ENCODE assay signal across 20 cellular contexts in genomic region chr14:59280961-59281360, GRCh38.
"Had no signal": no experiment of that assay in that cellular context is flagged by ENCODE, and none has a peak within 500 bp of the region (broad histone marks: within the 10 kb centered on the region; RNA-seq: fewer than 3 reads in every experiment).

No MANE protein-coding gene starts in this region.

- H3K36me3 ChIP-seq: stomach, thoracic aorta, transverse colon, uterus had no signal

- H3K27me3 ChIP-seq: hepatocyte, spleen, stomach, transverse colon, uterus had no signal

- H2AFZ ChIP-seq: hepatocyte had no signal

- H3K4me3 ChIP-seq: hepatocyte, psoas muscle, spleen, stomach, thoracic aorta, transverse colon, uterus had no signal

- DNase-seq: effector memory CD8-positive, alpha-beta T cell; erythroblast; foreskin melanocyte; head of caudate nucleus; naive thymus-derived CD4-positive, alpha-beta T cell; nephron progenitor cell; psoas muscle; retina; spleen; stimulated activated CD4-positive, alpha-beta T cell treated with anti-CD3 and anti-CD28 coated beads, Interleukin-15, amount 100 ng/mL, for 24 hours; stimulated activated CD4-positive, alpha-beta T cell treated with anti-CD3 and anti-CD28 coated beads, Interleukin-1b, Interleukin-23, amount 100 ng/mL, for 48 hours; stimulated activated CD4-positive, alpha-beta T cell treated with anti-CD3 and anti-CD28 coated beads, Interleukin-4, amount 100 ng/mL, for 24 hours; stomach; substantia nigra; transverse colon; uterus had no signal

- ATAC-seq: effector memory CD8-positive, alpha-beta T cell; naive thymus-derived CD4-positive, alpha-beta T cell; sciatic nerve; stimulated activated memory B cell treated with anti-CD40 and anti-IgM and Interleukin-4, amounts not matched to agents 10 μg/mL and 1 μg/mL and 100 μg/mL, for 72 hours had no signal

- H3K27ac ChIP-seq: hepatocyte, psoas muscle, spleen, stomach, transverse colon, uterus had no signal

- H3K9me3 ChIP-seq: psoas muscle, stomach, thoracic aorta, uterus had no signal

- H3K4me2 ChIP-seq: hepatocyte had no signal
